In the genomic region with DNA sequence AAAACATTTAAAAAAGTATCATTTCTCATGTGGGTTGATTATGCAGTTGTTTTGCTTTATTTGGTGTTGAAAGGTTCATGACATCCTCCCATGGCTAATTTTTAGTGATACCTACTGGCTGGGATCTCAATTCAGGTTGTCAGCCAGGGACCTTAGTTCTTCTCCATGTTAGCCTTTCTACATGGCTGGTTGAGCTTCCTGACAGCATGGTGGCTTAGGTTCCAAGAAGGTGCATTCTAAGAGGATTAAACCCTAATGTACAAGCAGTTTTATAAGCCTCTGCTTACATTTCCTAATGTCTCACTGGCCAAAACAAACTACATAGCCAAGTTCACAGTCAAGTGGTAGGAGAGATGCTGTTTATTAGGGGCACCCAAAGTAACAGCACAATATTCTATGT, we compare ENCODE assay signal across 36 cellular contexts. TPM values are rescaled to one million over a fixed set of nuclear protein-coding genes. Genes with fewer than 3 reads are reported as not detected.
"Had no signal": no experiment of that assay in that cellular context is flagged by ENCODE, and none has a peak within 500 bp of the region (broad histone marks: within the 10 kb centered on the region; RNA-seq: fewer than 3 reads in every experiment).

No MANE protein-coding gene starts in this region.

- H3K4me2 ChIP-seq: KMS-11 had no signal

- H3K9ac ChIP-seq: KMS-11 had no signal

- H3K4me3 ChIP-seq: MG63 had no signal

- H3K27ac ChIP-seq: KMS-11 had no signal

- H3K36me3 ChIP-seq: MG63 had no signal

- DNase-seq: Karpas-422, Kasumi-1, KG1, MG63, MM.1S, MV-4-11, NCI-H1048, NCI-H1092, NCI-H1092 treated with DMSO at 0.1 percent for 48 hours, NCI-H1105, NCI-H1105 treated with DMSO at 0.1 percent for 48 hours, NCI-H1417, NCI-H1417 treated with DMSO at 0.1 percent for 48 hours, NCI-H1436, NCI-H1436 treated with DMSO at 0.1 percent for 48 hours, NCI-H146, NCI-H1694, NCI-H1694 treated with DMSO at 0.1 percent for 48 hours, NCI-H187, NCI-H187 treated with DMSO at 0.1 percent for 48 hours, NCI-H1930, NCI-H2029, NCI-H2029 treated with DMSO at 0.1 percent for 48 hours, NCI-H2081, NCI-H2081 treated with DMSO at 0.1 percent for 48 hours, NCI-H2107, NCI-H2171, NCI-H2171 treated with DMSO at 0.1 percent for 48 hours, NCI-H2227 treated with DMSO at 0.1 percent for 48 hours, NCI-H226, NCI-H345, NCI-H446, NCI-H446 treated with DMSO at 0.1 percent for 48 hours had no signal

RNA-seq across cellular contexts. Expression of gene TM6SF1, which starts 9.4 kb away (rescaled TPM):
- total RNA-seq: LHCN-M2, MCF 10A had no signal
